In genomic region chr2:72946466-72946865, GRCh38 we compare ENCODE assay signal across 1 cellular context.
TF ChIP-seq lines count a peak whose summit lies in the region.

No MANE protein-coding gene starts in this region.

TF ChIP-seq in H1, 55 proteins besides CTCF, POLR2A, EP300 and RAD21:
- no peak for TF ChIP-seq KDM1A (IDR thresholded peaks at IDR 0.05; ENCODE audit: borderline replicate concordance, low read length)
- TF ChIP-seq GABPA (IDR thresholded peaks at IDR 0.05; ENCODE audit: borderline replicate concordance, insufficient read depth, low read length): no peak
- no peak for TF ChIP-seq TAF7 (optimal IDR thresholded peaks at IDR 0.05; ENCODE audit: borderline replicate concordance, low read depth, low read length)
- TF ChIP-seq CEBPB (IDR thresholded peaks at IDR 0.05; ENCODE audit: low read depth, low read length): no peak
- no peak for TF ChIP-seq TAF1 (IDR thresholded peaks at IDR 0.05; ENCODE audit: low read depth, low read length)
